In the genomic region with DNA sequence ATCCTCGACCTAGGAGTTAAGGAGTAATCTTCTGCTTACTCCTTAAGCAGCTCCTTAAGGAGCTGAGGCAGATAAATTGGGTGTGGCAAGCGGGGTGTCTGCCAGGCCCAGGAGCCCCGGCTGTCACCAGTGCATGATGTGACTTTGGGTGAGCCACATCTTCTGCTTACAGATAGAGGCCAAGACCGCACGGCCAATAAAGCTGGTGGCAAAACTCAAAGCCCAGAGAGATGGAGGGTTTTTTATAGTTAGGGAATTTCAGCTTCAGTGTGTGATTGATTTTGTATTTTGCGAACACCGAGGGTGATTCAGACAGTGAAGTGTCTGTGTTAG, we compare ENCODE assay signal across 1 cellular context.
TF ChIP-seq lines count a peak whose summit lies in the region.

No MANE protein-coding gene starts in this region.

TF ChIP-seq in GM12878, 131 proteins besides CTCF, POLR2A, EP300 and RAD21:
- TF ChIP-seq PML (IDR thresholded peaks at IDR 0.05; ENCODE audit: low read length) (no peak), ZNF274 (IDR thresholded peaks at IDR 0.05; ENCODE audit: insufficient read depth, insufficient read length) (no peak), PKNOX1 (IDR thresholded peaks at IDR 0.05) (no peak), FOXM1 (IDR thresholded peaks at IDR 0.05; ENCODE audit: low read depth, low read length) (no peak), USF2 (IDR thresholded peaks at IDR 0.05; ENCODE audit: borderline replicate concordance, low read depth, low read length) (no peak), CBX5 (IDR thresholded peaks at IDR 0.05; ENCODE audit: low read depth) (no peak), IRF4 (IDR thresholded peaks at IDR 0.05; ENCODE audit: low read depth, low read length) (no peak)
- TF ChIP-seq, protein P1, sequence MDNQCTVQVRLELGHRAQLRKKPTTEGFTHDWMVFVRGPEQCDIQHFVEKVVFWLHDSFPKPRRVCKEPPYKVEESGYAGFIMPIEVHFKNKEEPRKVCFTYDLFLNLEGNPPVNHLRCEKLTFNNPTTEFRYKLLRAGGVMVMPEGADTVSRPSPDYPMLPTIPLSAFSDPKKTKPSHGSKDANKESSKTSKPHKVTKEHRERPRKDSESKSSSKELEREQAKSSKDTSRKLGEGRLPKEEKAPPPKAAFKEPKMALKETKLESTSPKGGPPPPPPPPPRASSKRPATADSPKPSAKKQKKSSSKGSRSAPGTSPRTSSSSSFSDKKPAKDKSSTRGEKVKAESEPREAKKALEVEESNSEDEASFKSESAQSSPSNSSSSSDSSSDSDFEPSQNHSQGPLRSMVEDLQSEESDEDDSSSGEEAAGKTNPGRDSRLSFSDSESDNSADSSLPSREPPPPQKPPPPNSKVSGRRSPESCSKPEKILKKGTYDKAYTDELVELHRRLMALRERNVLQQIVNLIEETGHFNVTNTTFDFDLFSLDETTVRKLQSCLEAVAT (IDR thresholded peaks at IDR 0.05), result no peak
